5 cellular contexts compared by ENCODE assay signal in the genomic region with DNA sequence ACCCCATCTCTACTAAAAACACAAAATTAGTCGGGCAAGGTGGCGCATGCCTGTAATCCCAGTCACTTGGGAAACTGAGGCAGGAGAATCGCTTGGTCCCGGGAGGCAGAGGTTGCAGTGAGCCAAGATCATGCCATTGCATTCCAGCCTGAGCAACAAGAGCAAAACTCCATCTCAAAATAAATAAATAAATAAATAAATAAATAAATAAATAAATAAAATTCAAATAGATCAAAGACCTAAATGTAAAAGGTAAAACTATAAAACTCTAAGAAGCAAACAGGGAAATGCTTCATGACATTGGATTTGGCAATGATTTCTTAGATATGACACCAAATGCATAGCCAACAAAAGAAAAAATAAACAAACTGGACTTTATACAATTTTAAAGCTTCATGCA. TPM values are rescaled to one million over a fixed set of nuclear protein-coding genes. Genes with fewer than 3 reads are reported as not detected.
DNase-seq lines count a peak whose midpoint lies in the region; ATAC-seq, FAIRE-seq and TF ChIP-seq lines count a peak whose summit lies in the region.
"Not testable (repeated sequence)": the region's sequence is repeated elsewhere in the genome, so short reads cannot be mapped to it uniquely, and the experiment has no call there.

No MANE protein-coding gene starts in this region.

- DNase-seq in A549 (ENCODE audit: low read depth in 1 of 2, low spot score in 1 of 2); central memory CD8-positive, alpha-beta T cell (ENCODE audit: low spot score in 2 of 2); stimulated activated effector memory CD8-positive, alpha-beta T cell treated with anti-CD3 and anti-CD28 coated beads, Interleukin-12 subunit alpha, Interleukin-12 subunit beta, amount 100 ng/mL, for 72 hours (ENCODE audit: low spot score in 2 of 2); stimulated activated naive B cell treated with anti-CD40 and anti-IgM and Interleukin-4, amounts not matched to agents 10 μg/mL and 1 μg/mL and 100 μg/mL, for 72 hours: not testable (repeated sequence)

- TF ChIP-seq EP300 in A549 (IDR thresholded peaks at IDR 0.05): not testable (repeated sequence)

- TF ChIP-seq CTCF in A549 (IDR thresholded peaks at IDR 0.05); HEK293 (tag by site-specific recombination; IDR thresholded peaks at IDR 0.05): not testable (repeated sequence)

- H3K9me3 Mint-ChIP-seq in central memory CD8-positive, alpha-beta T cell: peaks cover 11% of the 10 kb centered on the region
- peaks cover 11% of the 10 kb centered on the region for H3K9me3 Mint-ChIP-seq in stimulated activated effector memory CD8-positive, alpha-beta T cell treated with anti-CD3 and anti-CD28 coated beads, Interleukin-12 subunit alpha, Interleukin-12 subunit beta, amount 100 ng/mL, for 72 hours
- not testable (repeated sequence) for H3K9me3 Mint-ChIP-seq in stimulated activated naive B cell treated with anti-CD40 and anti-IgM and Interleukin-4, amounts not matched to agents 10 μg/mL and 1 μg/mL and 100 μg/mL, for 72 hours

- not testable (repeated sequence) for FAIRE-seq in A549 (lab: Jason Lieb, UNC)

- peak overlapping the region; percentile 69 for H3K27ac Mint-ChIP-seq in central memory CD8-positive, alpha-beta T cell (ENCODE audit: low read depth)
- H3K27ac Mint-ChIP-seq in stimulated activated effector memory CD8-positive, alpha-beta T cell treated with anti-CD3 and anti-CD28 coated beads, Interleukin-12 subunit alpha, Interleukin-12 subunit beta, amount 100 ng/mL, for 72 hours: peak overlapping the region; percentile 26
- H3K27ac Mint-ChIP-seq in stimulated activated naive B cell treated with anti-CD40 and anti-IgM and Interleukin-4, amounts not matched to agents 10 μg/mL and 1 μg/mL and 100 μg/mL, for 72 hours: peak overlapping the region; percentile 14

- TF ChIP-seq RAD21 in A549 (conservative IDR thresholded peaks at IDR 0.05 in 1 of 2, IDR thresholded peaks at IDR 0.05 in 1 of 2): not testable (repeated sequence)

- H3K27me3 Mint-ChIP-seq in central memory CD8-positive, alpha-beta T cell; stimulated activated naive B cell treated with anti-CD40 and anti-IgM and Interleukin-4, amounts not matched to agents 10 μg/mL and 1 μg/mL and 100 μg/mL, for 72 hours: not testable (repeated sequence)

- peaks cover 15 to 20% of the 10 kb centered on the region in 2 experiments for H3K36me3 ChIP-seq in HEK293 (ENCODE audit: control insufficient read depth in 2 of 2, insufficient read depth in 1 of 2, low read length in 2 of 2)

- H3K4me2 ChIP-seq in A549: not testable (repeated sequence)

- not testable (repeated sequence) for TF ChIP-seq POLR2A in A549 (IDR thresholded peaks at IDR 0.05; ENCODE audit: low read length)

- H3K4me3 ChIP-seq in A549; HEK293 (ENCODE audit: low read depth, low read length): not testable (repeated sequence)

- not testable (repeated sequence) for H3K4me3 Mint-ChIP-seq in central memory CD8-positive, alpha-beta T cell; stimulated activated effector memory CD8-positive, alpha-beta T cell treated with anti-CD3 and anti-CD28 coated beads, Interleukin-12 subunit alpha, Interleukin-12 subunit beta, amount 100 ng/mL, for 72 hours; stimulated activated naive B cell treated with anti-CD40 and anti-IgM and Interleukin-4, amounts not matched to agents 10 μg/mL and 1 μg/mL and 100 μg/mL, for 72 hours

- not testable (repeated sequence) for H3K9me3 ChIP-seq in A549; HEK293 (ENCODE audit: control insufficient read depth, insufficient read depth, low read depth, low read length)

- not testable (repeated sequence) for H3K4me1 ChIP-seq in A549; HEK293 (ENCODE audit: control insufficient read depth, insufficient read depth, low read length)

- peaks cover 15% of the 10 kb centered on the region for H3K4me1 Mint-ChIP-seq in central memory CD8-positive, alpha-beta T cell
- not testable (repeated sequence) for H3K4me1 Mint-ChIP-seq in stimulated activated effector memory CD8-positive, alpha-beta T cell treated with anti-CD3 and anti-CD28 coated beads, Interleukin-12 subunit alpha, Interleukin-12 subunit beta, amount 100 ng/mL, for 72 hours; stimulated activated naive B cell treated with anti-CD40 and anti-IgM and Interleukin-4, amounts not matched to agents 10 μg/mL and 1 μg/mL and 100 μg/mL, for 72 hours

- CTCF ChIA-PET in A549 (lab: Yijun Ruan, JAX); HEK293 (lab: Yijun Ruan, JAX): not testable (repeated sequence)

- ATAC-seq in A549; central memory CD8-positive, alpha-beta T cell (replicated peaks; ENCODE audit: extremely low read depth, poor library complexity, severe bottlenecking); stimulated activated effector memory CD8-positive, alpha-beta T cell treated with anti-CD3 and anti-CD28 coated beads, Interleukin-12 subunit alpha, Interleukin-12 subunit beta, amount 100 ng/mL, for 72 hours; stimulated activated naive B cell treated with anti-CD40 and anti-IgM and Interleukin-4, amounts not matched to agents 10 μg/mL and 1 μg/mL and 100 μg/mL, for 72 hours (replicated peaks): not testable (repeated sequence)

- H3K27ac ChIP-seq in A549; HEK293 (ENCODE audit: extremely low read depth, low read depth, low read length): not testable (repeated sequence)

- peaks cover 34% of the 10 kb centered on the region for H3K36me3 Mint-ChIP-seq in central memory CD8-positive, alpha-beta T cell (ENCODE audit: insufficient read depth)
- peaks cover 90% of the 10 kb centered on the region for H3K36me3 Mint-ChIP-seq in stimulated activated effector memory CD8-positive, alpha-beta T cell treated with anti-CD3 and anti-CD28 coated beads, Interleukin-12 subunit alpha, Interleukin-12 subunit beta, amount 100 ng/mL, for 72 hours
- peaks cover 37 to 51% of the 10 kb centered on the region in 2 donors for H3K36me3 Mint-ChIP-seq in stimulated activated naive B cell treated with anti-CD40 and anti-IgM and Interleukin-4, amounts not matched to agents 10 μg/mL and 1 μg/mL and 100 μg/mL, for 72 hours

- 92% methylated on average over 4 of the region's 4 CpGs for WGBS in A549 (ENCODE audit: missing lambda C conversion rate)

- POLR2A ChIA-PET in A549 (lab: Yijun Ruan, JAX): not testable (repeated sequence)
- POLR2A ChIA-PET in HEK293 (lab: Yijun Ruan, JAX): interaction anchor here (0.7 kb wide), 1 partner anchor 309 kb away, joined by 3 read pairs; a partner anchor contains a TSS

TF ChIP-seq in A549, 52 proteins besides CTCF, POLR2A, EP300 and RAD21:
- TF ChIP-seq ZC3H11A (IDR thresholded peaks at IDR 0.05): peak; percentile 90

TF ChIP-seq in HEK293, 187 proteins besides CTCF, POLR2A, EP300 and RAD21 (continues in another document):
- TF ChIP-seq, protein P1, sequence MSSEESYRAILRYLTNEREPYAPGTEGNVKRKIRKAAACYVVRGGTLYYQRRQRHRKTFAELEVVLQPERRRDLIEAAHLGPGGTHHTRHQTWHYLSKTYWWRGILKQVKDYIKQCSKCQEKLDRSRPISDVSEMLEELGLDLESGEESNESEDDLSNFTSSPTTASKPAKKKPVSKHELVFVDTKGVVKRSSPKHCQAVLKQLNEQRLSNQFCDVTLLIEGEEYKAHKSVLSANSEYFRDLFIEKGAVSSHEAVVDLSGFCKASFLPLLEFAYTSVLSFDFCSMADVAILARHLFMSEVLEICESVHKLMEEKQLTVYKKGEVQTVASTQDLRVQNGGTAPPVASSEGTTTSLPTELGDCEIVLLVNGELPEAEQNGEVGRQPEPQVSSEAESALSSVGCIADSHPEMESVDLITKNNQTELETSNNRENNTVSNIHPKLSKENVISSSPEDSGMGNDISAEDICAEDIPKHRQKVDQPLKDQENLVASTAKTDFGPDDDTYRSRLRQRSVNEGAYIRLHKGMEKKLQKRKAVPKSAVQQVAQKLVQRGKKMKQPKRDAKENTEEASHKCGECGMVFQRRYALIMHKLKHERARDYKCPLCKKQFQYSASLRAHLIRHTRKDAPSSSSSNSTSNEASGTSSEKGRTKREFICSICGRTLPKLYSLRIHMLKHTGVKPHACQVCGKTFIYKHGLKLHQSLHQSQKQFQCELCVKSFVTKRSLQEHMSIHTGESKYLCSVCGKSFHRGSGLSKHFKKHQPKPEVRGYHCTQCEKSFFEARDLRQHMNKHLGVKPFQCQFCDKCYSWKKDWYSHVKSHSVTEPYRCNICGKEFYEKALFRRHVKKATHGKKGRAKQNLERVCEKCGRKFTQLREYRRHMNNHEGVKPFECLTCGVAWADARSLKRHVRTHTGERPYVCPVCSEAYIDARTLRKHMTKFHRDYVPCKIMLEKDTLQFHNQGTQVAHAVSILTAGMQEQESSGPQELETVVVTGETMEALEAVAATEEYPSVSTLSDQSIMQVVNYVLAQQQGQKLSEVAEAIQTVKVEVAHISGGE (tag by site-specific recombination; conservative IDR thresholded peaks at IDR 0.05; ENCODE audit: low read depth): peak; percentile 85
- TF ChIP-seq RBAK (tag by site-specific recombination; IDR thresholded peaks at IDR 0.05): peak; percentile 49; the same call in 1 of the 2 replicates
- peak; percentile 34 for TF ChIP-seq ZNF529 (tag by site-specific recombination; IDR thresholded peaks at IDR 0.05; ENCODE audit: insufficient replicate concordance)
- peak; percentile 84 for TF ChIP-seq ZXDB (tag by site-specific recombination; IDR thresholded peaks at IDR 0.05)
- TF ChIP-seq SCRT2 (tag by site-specific recombination; IDR thresholded peaks at IDR 0.05): 0 out of 2 replicates have a peak, but pooled peaks have one; percentile 10

RNA-seq across cellular contexts. Expression of a gene that starts 52.8 kb away (rescaled TPM):
- polyA plus RNA-seq in A549 (2011; rRNA removed) (40.5 and 51.3 TPM in 2 replicates), A549 (2017; fragmentation: RNase III; extraction: RNeasy Plus Mini Kit Qiagen cat#74134 plus additional on column Dnase treatment) (42.2 to 53.7 TPM (median 43.2 TPM) in 3 replicates)
- polyA plus RNA-seq in A549 (2012; cell fraction: cytosol; rRNA removed): 13.8 and 16.0 TPM in 2 replicates
- polyA plus RNA-seq in A549 (2012; cell fraction: nucleus; rRNA removed): 18.3 and 43.5 TPM in 2 replicates
- polyA minus RNA-seq in A549 (2011; rRNA and poly(A)+ RNA removed): 25.5 and 29.6 TPM in 2 replicates

Comparison
In these comparisons a context has a peak if more than half of its experiments do, and no peak if none do; other contexts are left out.
1. H3K27ac Mint-ChIP-seq: peak in every context shown above with its lines; median percentile 69 in central memory CD8-positive, alpha-beta T cell; 26 in stimulated activated effector memory CD8-positive, alpha-beta T cell treated with anti-CD3 and anti-CD28 coated beads, Interleukin-12 subunit alpha, Interleukin-12 subunit beta, amount 100 ng/mL, for 72 hours; 14 in stimulated activated naive B cell treated with anti-CD40 and anti-IgM and Interleukin-4, amounts not matched to agents 10 μg/mL and 1 μg/mL and 100 μg/mL, for 72 hours.